Comparison of ENCODE assay signal across 8 cellular contexts in the genomic region with DNA sequence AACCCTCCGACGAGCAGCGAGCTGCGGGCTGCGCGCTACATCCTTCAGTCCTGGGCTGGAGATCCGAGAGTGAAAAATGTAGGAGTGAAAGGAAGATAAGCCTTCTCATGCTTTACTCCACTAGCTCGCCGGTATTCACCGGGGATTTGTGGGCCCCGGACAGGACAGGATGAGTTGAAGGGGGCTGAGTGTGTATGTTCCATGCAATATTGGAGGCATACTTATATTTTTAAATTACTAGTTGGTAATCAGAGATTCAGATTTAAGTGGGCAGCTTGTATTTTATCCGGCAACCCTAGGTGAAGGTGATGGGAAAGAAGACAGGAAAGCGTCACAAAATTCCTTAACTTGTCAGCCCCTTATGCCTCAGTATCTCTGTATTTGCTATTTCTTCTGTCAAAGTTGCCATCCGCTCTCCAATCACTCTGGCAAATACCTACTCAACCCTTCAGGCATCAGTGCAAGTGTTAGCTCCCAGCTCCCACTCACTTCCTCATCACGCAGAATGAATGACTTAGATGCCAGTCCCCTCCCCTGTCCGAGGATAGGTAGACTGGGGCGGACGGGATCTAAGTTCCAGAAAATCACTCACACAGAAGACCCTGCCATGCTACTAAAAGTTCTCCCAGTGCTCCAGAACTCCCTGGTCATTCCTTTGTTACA. TPM values are rescaled to one million over a fixed set of nuclear protein-coding genes. Genes with fewer than 3 reads are reported as not detected.
DNase-seq lines count a peak whose midpoint lies in the region; ATAC-seq and TF ChIP-seq lines count a peak whose summit lies in the region.

No MANE protein-coding gene starts in this region.

- H3K27ac Mint-ChIP-seq in CD14-positive monocyte: peak overlapping the region in 5 of 7 donors; percentile 82 to 90 (median 87)

- H4K8ac ChIP-seq in mesenchymal stem cell (ENCODE audit: low read length): peak overlapping the region; percentile 33

- peak overlapping the region; percentile 79 for H3K9ac ChIP-seq in mesenchymal stem cell (ENCODE audit: low read length)

- no peaks in the 10 kb centered on the region for H3K9me3 ChIP-seq in OCI-LY7 (ENCODE audit: low read length)
- H3K9me3 ChIP-seq in mesenchymal stem cell (ENCODE audit: control insufficient read depth, low read length): no peaks in the 10 kb centered on the region

- H3K14ac ChIP-seq in mesenchymal stem cell (ENCODE audit: low read length in 2 of 2): no peak overlapping the region

- peaks cover 7% of the 10 kb centered on the region; the same call in 1 of the 2 replicates for H3K79me2 ChIP-seq in OCI-LY7 (ENCODE audit: insufficient read depth, low read depth, low read length)

- H2BK12ac ChIP-seq in mesenchymal stem cell (ENCODE audit: low read length in 2 of 2): no peak overlapping the region

- no peaks in the 10 kb centered on the region for H3K9me2 ChIP-seq in OCI-LY7 (ENCODE audit: insufficient read depth, low read length)

- H2BK120ac ChIP-seq in mesenchymal stem cell (ENCODE audit: low read depth, low read length): no peak overlapping the region

- no peak overlapping the region for H2AK5ac ChIP-seq in mesenchymal stem cell (ENCODE audit: low read length, severe bottlenecking)

- H2BK5ac ChIP-seq in mesenchymal stem cell (ENCODE audit: low read depth, low read length, poor library complexity, severe bottlenecking): peak overlapping the region; percentile 35

- CTCF ChIA-PET in OCI-LY7 (lab: Charles Lee; ENCODE audit: unreplicated experiment): interaction anchor here (1.3 to 1.4 kb wide), 2 partner anchors 15 to 25 kb away, joined by 4 to 10 read pairs; no protein-coding TSS in a partner anchor

- intact Hi-C loops in CD14-positive monocyte (cut with micrococcal nuclease): no loop called here
- intact Hi-C loops in OCI-LY7 (cut with micrococcal nuclease; ENCODE audit: unreplicated experiment): loop anchor here (5.0 kb wide), 1 partner anchor 45 kb away; no protein-coding TSS in a partner anchor

- no peaks in the 10 kb centered on the region for H4K20me1 ChIP-seq in OCI-LY7 (ENCODE audit: insufficient read depth, low read length)

- H3K4me3 Mint-ChIP-seq in CD14-positive monocyte: peak overlapping the region; percentile 100

- H3K9me3 Mint-ChIP-seq in CD14-positive monocyte: peaks cover 0 to 2% (median 0%) of the 10 kb centered on the region in 7 donors

- H3K4me3 ChIP-seq in OCI-LY7 (ENCODE audit: low read depth, low read length, poor library complexity, severe bottlenecking): peak overlapping the region; percentile 74
- peak overlapping the region; percentile 84 to 97 for H3K4me3 ChIP-seq in mesenchymal stem cell (ENCODE audit: insufficient read depth in 1 of 2, low read depth in 1 of 2, low read length in 2 of 2)
- peak overlapping the region; percentile 75 for H3K4me3 ChIP-seq in urinary bladder (ENCODE audit: low read depth, low read length)

- H3K27me3 Mint-ChIP-seq in CD14-positive monocyte (ENCODE audit: low read depth in 3 of 3): peaks cover 0 to 4% (median 2%) of the 10 kb centered on the region in 3 donors

- DNase-seq in CD14-positive monocyte (ENCODE audit: low spot score): no peak
- DNase-seq in OCI-LY7 (ENCODE audit: low spot score): peak; percentile 11
- no peak for DNase-seq in mesenchymal stem cell
- DNase-seq in NCI-H1048 (lab: John Stamatoyannopoulos, UW): no peak
- no peak for DNase-seq in activated gamma-delta T cell (lab: John Stamatoyannopoulos, UW)

- H2AFZ ChIP-seq in OCI-LY7 (ENCODE audit: low read length): peak overlapping the region; percentile 85
- H2AFZ ChIP-seq in mesenchymal stem cell (ENCODE audit: low read depth, low read length): peak overlapping the region; percentile 91

- peaks cover 34% of the 10 kb centered on the region for H3K4me1 Mint-ChIP-seq in CD14-positive monocyte

- H3K36me3 ChIP-seq in OCI-LY7 (ENCODE audit: insufficient read depth, low read length) (no peaks in the 10 kb centered on the region), mesenchymal stem cell (ENCODE audit: control insufficient read depth in 1 of 2, insufficient read depth in 2 of 2, low read depth in 1 of 2, low read length in 2 of 2) (no peaks in the 10 kb centered on the region), urinary bladder (ENCODE audit: insufficient read depth) (no peaks in the 10 kb centered on the region)

- H3K23ac ChIP-seq in mesenchymal stem cell (ENCODE audit: low read length in 2 of 2): no peak overlapping the region

- POLR2A ChIA-PET in OCI-LY7 (lab: Charles Lee): interaction anchor here (1.3 to 3.3 kb wide), 3 partner anchors 11 to 109 kb away, joined by 3 to 12 read pairs (median 7); no protein-coding TSS in a partner anchor

- 11% methylated on average over 18 of the region's 18 CpGs for WGBS in mesenchymal stem cell
- 2% methylated on average over 18 of the region's 18 CpGs for WGBS in urinary bladder

- H3K27ac ChIP-seq in OCI-LY7 (ENCODE audit: low read depth, low read length, poor library complexity, severe bottlenecking): no peak overlapping the region
- H3K27ac ChIP-seq in cingulate gyrus (ENCODE audit: low read depth, low read length): peak overlapping the region; percentile 62
- peak overlapping the region; percentile 57 for H3K27ac ChIP-seq in mesenchymal stem cell (ENCODE audit: low read length, poor library complexity, severe bottlenecking)
- peak overlapping the region; percentile 64 for H3K27ac ChIP-seq in urinary bladder (ENCODE audit: low read depth)

- H2BK15ac ChIP-seq in mesenchymal stem cell (ENCODE audit: low read depth, poor library complexity, severe bottlenecking): no peak overlapping the region

- no peak overlapping the region for H4K91ac ChIP-seq in mesenchymal stem cell (ENCODE audit: low read length)

- TF ChIP-seq CTCF in CD14-positive monocyte (IDR thresholded peaks at IDR 0.05): no peak
- no peak for TF ChIP-seq CTCF in OCI-LY7 (conservative IDR thresholded peaks at IDR 0.05; ENCODE audit: low read length)

- peak overlapping the region; percentile 87 for H3K4me2 ChIP-seq in OCI-LY7 (ENCODE audit: low read length)
- H3K4me2 ChIP-seq in mesenchymal stem cell (ENCODE audit: low read length, poor library complexity, severe bottlenecking): peak overlapping the region; percentile 86

- H3K4me1 ChIP-seq in OCI-LY7 (ENCODE audit: insufficient read depth, low read length, poor library complexity, severe bottlenecking): peaks cover 24% of the 10 kb centered on the region
- H3K4me1 ChIP-seq in mesenchymal stem cell (ENCODE audit: control insufficient read depth, insufficient read depth, low read depth, low read length): peaks cover 10% of the 10 kb centered on the region
- peaks cover 2% of the 10 kb centered on the region for H3K4me1 ChIP-seq in urinary bladder (ENCODE audit: insufficient read depth)

- peaks cover 4 to 5% of the 10 kb centered on the region in 2 donors for H3K36me3 Mint-ChIP-seq in CD14-positive monocyte

- BruUV-seq in OCI-LY7 (replicated peaks; lab: Mats Ljungman, UMichigan): TSS peak; percentile 86

- peak overlapping the region in 1 of 2 experiments; percentile 73 for H3K4ac ChIP-seq in mesenchymal stem cell (ENCODE audit: low read depth in 1 of 2, low read length in 2 of 2)

- peak overlapping the region in 1 of 2 experiments; percentile 81 for H3K18ac ChIP-seq in mesenchymal stem cell (ENCODE audit: low read depth in 1 of 2, low read length in 2 of 2)

- peak; percentile 24 for ATAC-seq in GM21390 (IDR thresholded peaks at IDR 0.05; ENCODE audit: unreplicated experiment)

- H3K27me3 ChIP-seq in mesenchymal stem cell (ENCODE audit: control insufficient read depth in 1 of 2, insufficient read depth in 1 of 2, low read length in 2 of 2): peaks cover 0 to 14% of the 10 kb centered on the region in 2 experiments

- H3K79me1 ChIP-seq in mesenchymal stem cell (replicated peaks; ENCODE audit: low read length, poor library complexity, severe bottlenecking): peaks cover 15% of the 10 kb centered on the region

RNA-seq across cellular contexts. Expression of gene PIGM, which starts 0.5 kb away (rescaled TPM):
- polyA plus RNA-seq in CD14-positive monocyte (1 to 10 TPM; 3.7 to 4.2 TPM), urinary bladder (4.6 TPM)
- total RNA-seq in OCI-LY7 (2014; rRNA removed; shearing (Covaris generic)): 4.1 and 4.2 TPM in 2 replicates
- total RNA-seq in OCI-LY7 (2022) (4.9 and 5.1 TPM in 2 replicates), urinary bladder (6.2 TPM)
- 6.0 TPM for polyA plus RNA-seq in mesenchymal stem cell (2013, experiment 1 of 2)
- 6.0 TPM for polyA plus RNA-seq in mesenchymal stem cell (2013, experiment 2 of 2)

RNA-seq across cellular contexts. Expression of gene KCNJ10, which starts 37.7 kb away (rescaled TPM):
- polyA plus RNA-seq in CD14-positive monocyte (not detected), urinary bladder (0.06 TPM)
- 0.33 TPM in 1 of 2 replicates, not detected in the other for total RNA-seq in OCI-LY7 (2014; rRNA removed; shearing (Covaris generic))
- total RNA-seq in OCI-LY7 (2022) (0.15 and 0.29 TPM in 2 replicates), urinary bladder (0.26 TPM)
- not detected for polyA plus RNA-seq in mesenchymal stem cell (2013, experiment 1 of 2)
- not detected for polyA plus RNA-seq in mesenchymal stem cell (2013, experiment 2 of 2)

RNA-seq across cellular contexts. Expression of gene KCNJ9, which starts 49.0 kb away (rescaled TPM):
- polyA plus RNA-seq in CD14-positive monocyte (not detected), urinary bladder (0.04 TPM)
- not detected in 2 replicates for total RNA-seq in OCI-LY7 (2014; rRNA removed; shearing (Covaris generic))
- total RNA-seq in OCI-LY7 (2022) (not detected in 2 replicates), urinary bladder (0.26 TPM)
- polyA plus RNA-seq in mesenchymal stem cell (2013, experiment 1 of 2): not detected
- not detected for polyA plus RNA-seq in mesenchymal stem cell (2013, experiment 2 of 2)
